1 cellular context compared by ENCODE assay signal in genomic region chr10:98267894-98268693, GRCh38.
A peak's percentile ranks its signal among the peaks of the same experiment; 100 is the strongest.
TF ChIP-seq lines count a peak whose summit lies in the region.

Gene LOXL4 (minus strand): TSS chr10:98268194. CDS start chr10:98263019, 5,175 bp downstream.

TF ChIP-seq in H1, 55 proteins besides CTCF, POLR2A, EP300 and RAD21:
- TF ChIP-seq TBP (IDR thresholded peaks at IDR 0.05; ENCODE audit: low read depth, low read length), result no peak
- TF ChIP-seq KDM4A (IDR thresholded peaks at IDR 0.05; ENCODE audit: low read depth, low read length, severe bottlenecking), result peak; percentile 22
- peak; percentile 6 for TF ChIP-seq EZH2 (IDR thresholded peaks at IDR 0.05; ENCODE audit: low read depth, low read length, severe bottlenecking)
